In genomic region chr7:54778166-54778565, GRCh38 we compare ENCODE assay signal across 17 cellular contexts. TPM values are rescaled to one million over a fixed set of nuclear protein-coding genes. Genes with fewer than 3 reads are reported as not detected.
DNase-seq lines count a peak whose midpoint lies in the region; FAIRE-seq and TF ChIP-seq lines count a peak whose summit lies in the region.
"Had no signal": no experiment of that assay in that cellular context is flagged by ENCODE, and none has a peak within 500 bp of the region (broad histone marks: within the 10 kb centered on the region; RNA-seq: fewer than 3 reads in every experiment).

No MANE protein-coding gene starts in this region.

- TF ChIP-seq CTCF in astrocyte (IDR thresholded peaks at IDR 0.05; ENCODE audit: insufficient read depth, low read depth, low read length) (no peak), BE2C (IDR thresholded peaks at IDR 0.05; ENCODE audit: low read depth, low read length) (no peak), breast epithelium (IDR thresholded peaks at IDR 0.05) (no peak)

- DNase-seq in HT1080 (ENCODE audit: low read depth): peak; percentile 67
- peak; percentile 24 for DNase-seq in MG63
- no peak for DNase-seq in astrocyte (ENCODE audit: low read depth)
- DNase-seq in BE2C: no peak
- DNase-seq in DMS 273 (lab: John Stamatoyannopoulos, UW; ENCODE audit: unreplicated experiment): no peak
- no peak for DNase-seq in breast epithelium (ENCODE audit: low spot score in 2 of 2)
- DNase-seq: AML-193; CD4-positive, alpha-beta memory T cell; DMS79 treated with DMSO at 0.1 percent for 48 hours; GF-D8; HCEC 1CT; HFFc6 had no signal

- H3K27me3 ChIP-seq in MG63: no peaks in the 10 kb centered on the region
- no peaks in the 10 kb centered on the region for H3K27me3 ChIP-seq in astrocyte (ENCODE audit: insufficient read depth, low read length)
- H3K27me3 ChIP-seq in BE2C: no peaks in the 10 kb centered on the region
- H3K27me3 ChIP-seq in breast epithelium: no peaks in the 10 kb centered on the region
- H3K27me3 ChIP-seq: BLaER1 had no signal

- intact Hi-C loops in breast epithelium (cut with DNase I; ENCODE audit: low total_unique reads): no loop called here

- H3K4me1 ChIP-seq in astrocyte (ENCODE audit: insufficient read depth, low read length): no peaks in the 10 kb centered on the region
- no peaks in the 10 kb centered on the region for H3K4me1 ChIP-seq in BE2C
- no peaks in the 10 kb centered on the region for H3K4me1 ChIP-seq in breast epithelium
- H3K4me1 ChIP-seq: BLaER1 had no signal

- peaks cover 3% of the 10 kb centered on the region for H3K27me3 Mint-ChIP-seq in astrocyte (ENCODE audit: low read depth, unreplicated experiment)

- H3K4me3 Mint-ChIP-seq in astrocyte (ENCODE audit: unreplicated experiment): no peak overlapping the region
- H3K4me3 Mint-ChIP-seq: CD14-positive monocyte; CD4-positive, alpha-beta memory T cell; GM23338; HFFc6 had no signal

- H3K36me3 ChIP-seq in MG63: no peaks in the 10 kb centered on the region
- H3K36me3 ChIP-seq in astrocyte (ENCODE audit: insufficient read depth, low read length): no peaks in the 10 kb centered on the region
- no peaks in the 10 kb centered on the region for H3K36me3 ChIP-seq in BE2C
- H3K36me3 ChIP-seq in breast epithelium: no peaks in the 10 kb centered on the region
- H3K36me3 ChIP-seq: BLaER1 had no signal

- H3K27ac ChIP-seq in astrocyte (ENCODE audit: low read depth, low read length) (no peak overlapping the region), breast epithelium (no peak overlapping the region)
- H3K27ac ChIP-seq: A549, BLaER1 had no signal

- no peak overlapping the region for H3K9ac ChIP-seq in astrocyte (ENCODE audit: low read length)
- H3K9ac ChIP-seq: BLaER1 had no signal

- H3K36me3 Mint-ChIP-seq in astrocyte (ENCODE audit: low read depth, unreplicated experiment): peaks cover 2% of the 10 kb centered on the region
- H3K36me3 Mint-ChIP-seq: CD14-positive monocyte had no signal

- H3K79me2 ChIP-seq in astrocyte (ENCODE audit: insufficient read depth, low read length): no peaks in the 10 kb centered on the region

- no peak overlapping the region for H3K4me3 ChIP-seq in MG63
- no peak overlapping the region for H3K4me3 ChIP-seq in astrocyte (ENCODE audit: insufficient read depth, low read depth, low read length)
- no peak overlapping the region for H3K4me3 ChIP-seq in BE2C (ENCODE audit: low read depth, low read length)
- H3K4me3 ChIP-seq in breast epithelium: no peak overlapping the region
- H3K4me3 ChIP-seq: A549, BLaER1, GM23338 had no signal

- no peaks in the 10 kb centered on the region for H4K20me1 ChIP-seq in astrocyte (ENCODE audit: insufficient read depth, low read length)
- H4K20me1 ChIP-seq: BLaER1 had no signal

- H3K4me2 ChIP-seq in astrocyte (ENCODE audit: low read length): no peak overlapping the region
- H3K4me2 ChIP-seq: A549, BLaER1, GM23338 had no signal

- peaks cover 4% of the 10 kb centered on the region for H3K9me3 Mint-ChIP-seq in astrocyte (ENCODE audit: unreplicated experiment)
- H3K9me3 Mint-ChIP-seq: HFFc6 had no signal

- peak overlapping the region; percentile 43 for H3K27ac Mint-ChIP-seq in astrocyte (ENCODE audit: unreplicated experiment)
- H3K27ac Mint-ChIP-seq: CD14-positive monocyte; CD4-positive, alpha-beta memory T cell; GM23338; HFFc6 had no signal

- no peak for FAIRE-seq in astrocyte (lab: Jason Lieb, UNC)
- FAIRE-seq: H54 had no signal

- peaks cover 4% of the 10 kb centered on the region for H3K4me1 Mint-ChIP-seq in astrocyte (ENCODE audit: low read depth, unreplicated experiment)

- TF ChIP-seq POLR2A in breast epithelium (IDR thresholded peaks at IDR 0.05): no peak

- no peak overlapping the region for H2AFZ ChIP-seq in astrocyte (ENCODE audit: low read depth, low read length)
- H2AFZ ChIP-seq: GM23338 had no signal

- no peaks in the 10 kb centered on the region for H3K9me3 ChIP-seq in MG63
- no peaks in the 10 kb centered on the region for H3K9me3 ChIP-seq in astrocyte (ENCODE audit: insufficient read depth, low read depth, low read length)
- no peaks in the 10 kb centered on the region for H3K9me3 ChIP-seq in BE2C
- H3K9me3 ChIP-seq in breast epithelium: no peaks in the 10 kb centered on the region
- H3K9me3 ChIP-seq: A549 had no signal

RNA-seq across cellular contexts. Expression of gene SEC61G, which starts 19.2 kb away (rescaled TPM):
- total RNA-seq in HT1080 (2014; rRNA removed; shearing (Covaris generic)): 184 and 236 TPM in 2 replicates
- 1,018 and 2,128 TPM in 2 replicates for polyA plus RNA-seq in HT1080 (2015; cell fraction: cytosol; rRNA removed)
- 280 and 642 TPM in 2 replicates for polyA plus RNA-seq in HT1080 (2015; cell fraction: nucleus; rRNA removed)
- total RNA-seq in MG63 (2014; rRNA removed; shearing (Covaris generic); ENCODE audit: low replicate concordance): 379 and 1,484 TPM in 2 replicates
- total RNA-seq in astrocyte: 280 TPM in 2 replicates
- 438 TPM for polyA plus RNA-seq in BE2C (2012; ENCODE audit: insufficient read depth, insufficient read length, low read depth)
- 100 to 1,000 TPM; 192 to 238 (median 194) TPM for total RNA-seq in breast epithelium

Comparison
In these comparisons a context has a peak if more than half of its experiments do, and no peak if none do; other contexts are left out.
1. DNase-seq: peak in HT1080 (single experiment) and MG63 (single experiment); none in astrocyte (single experiment), BE2C (single experiment), DMS 273 (single experiment) and breast epithelium (0 of 2).